Comparison of ENCODE assay signal across 13 cellular contexts in genomic region chr5:39200081-39200480, GRCh38. TPM values are rescaled to one million over a fixed set of nuclear protein-coding genes. Genes with fewer than 3 reads are reported as not detected.
DNase-seq lines count a peak whose midpoint lies in the region; ATAC-seq and TF ChIP-seq lines count a peak whose summit lies in the region.
"Had no signal": no experiment of that assay in that cellular context is flagged by ENCODE, and none has a peak within 500 bp of the region (broad histone marks: within the 10 kb centered on the region; RNA-seq: fewer than 3 reads in every experiment).

No MANE protein-coding gene starts in this region.

- intact Hi-C loops in CD8-positive, alpha-beta T cell (cut with DNase I, micrococcal nuclease), result loop anchor here in 1 of 2 experiments (2.0 to 5.0 kb wide), 2 partner anchors 13 to 347 kb away; no protein-coding TSS in a partner anchor

- H3K36me3 Mint-ChIP-seq in CD8-positive, alpha-beta T cell, result peaks cover 54% of the 10 kb centered on the region
- peaks cover 33% of the 10 kb centered on the region for H3K36me3 Mint-ChIP-seq in activated naive CD8-positive, alpha-beta T cell treated with anti-CD3 and anti-CD28 coated beads, Interleukin-2, amount 10 ng/mL, durations not matched to agents 7 days and 5 days

- peaks cover 54% of the 10 kb centered on the region for H3K4me1 Mint-ChIP-seq in CD8-positive, alpha-beta T cell (ENCODE audit: low read depth)
- H3K4me1 Mint-ChIP-seq in activated naive CD8-positive, alpha-beta T cell treated with anti-CD3 and anti-CD28 coated beads, Interleukin-2, amount 10 ng/mL, durations not matched to agents 7 days and 5 days, result peaks cover 29% of the 10 kb centered on the region

- no peaks in the 10 kb centered on the region for H3K36me3 ChIP-seq in CD8-positive, alpha-beta T cell (ENCODE audit: insufficient read depth, low read length)
- H3K36me3 ChIP-seq in neutrophil (peaks cover 52% of the 10 kb centered on the region), neuronal stem cell (replicated peaks in 1 of 2; ENCODE audit: control insufficient read depth in 2 of 2, insufficient read depth in 2 of 2, low read length in 2 of 2) (no peaks in the 10 kb centered on the region)
- H3K36me3 ChIP-seq: ascending aorta, ovary had no signal

- H3K4me2 ChIP-seq in neuronal stem cell (ENCODE audit: insufficient read depth, low read length, poor library complexity, severe bottlenecking), result no peak overlapping the region

- no peaks in the 10 kb centered on the region for H3K79me1 ChIP-seq in neuronal stem cell (ENCODE audit: low read depth, low read length)

- no peak overlapping the region for H2AFZ ChIP-seq in neuronal stem cell (ENCODE audit: low read length)

- H4K91ac ChIP-seq in neuronal stem cell (ENCODE audit: low read depth, low read length, poor library complexity), result no peak overlapping the region

- DNase-seq in CD8-positive, alpha-beta T cell, result peak in 2 of 7 experiments; percentile 39 to 70
- no peak for DNase-seq in Jurkat, Clone E6-1 (ENCODE audit: low read depth, low spot score)
- no peak for DNase-seq in activated naive CD8-positive, alpha-beta T cell treated with anti-CD3 and anti-CD28 coated beads, Interleukin-2, amount 10 ng/mL, durations not matched to agents 7 days and 5 days
- DNase-seq in GDM1 (lab: John Stamatoyannopoulos, UW) (no peak), neuronal stem cell (ENCODE audit: low spot score) (no peak)
- DNase-seq: dorsolateral prefrontal cortex, NCI-H1436 treated with DMSO at 0.1 percent for 48 hours, ovary had no signal

- H3K4ac ChIP-seq in neuronal stem cell (ENCODE audit: low read length), result no peak overlapping the region

- H3K18ac ChIP-seq in neuronal stem cell (ENCODE audit: low read length), result no peak overlapping the region

- no peaks in the 10 kb centered on the region for H3K9me3 Mint-ChIP-seq in CD8-positive, alpha-beta T cell
- H3K9me3 Mint-ChIP-seq in activated naive CD8-positive, alpha-beta T cell treated with anti-CD3 and anti-CD28 coated beads, Interleukin-2, amount 10 ng/mL, durations not matched to agents 7 days and 5 days, result no peaks in the 10 kb centered on the region

- peak overlapping the region; percentile 96 for H3K27ac Mint-ChIP-seq in CD8-positive, alpha-beta T cell
- peak overlapping the region; percentile 96 for H3K27ac Mint-ChIP-seq in activated naive CD8-positive, alpha-beta T cell treated with anti-CD3 and anti-CD28 coated beads, Interleukin-2, amount 10 ng/mL, durations not matched to agents 7 days and 5 days

- no peak overlapping the region for H3K14ac ChIP-seq in neuronal stem cell (ENCODE audit: low read length)

- no peak overlapping the region for H3K23ac ChIP-seq in neuronal stem cell (ENCODE audit: low read depth, low read length, poor library complexity)

- ATAC-seq in CD8-positive, alpha-beta T cell, result no peak
- no peak for ATAC-seq in activated naive CD8-positive, alpha-beta T cell treated with anti-CD3 and anti-CD28 coated beads, Interleukin-2, amount 10 ng/mL, durations not matched to agents 7 days and 5 days (ENCODE audit: low read depth)
- ATAC-seq in HG03432 (IDR thresholded peaks at IDR 0.05; ENCODE audit: unreplicated experiment), result no peak
- ATAC-seq: Panc1 had no signal

- H4K8ac ChIP-seq in neuronal stem cell (ENCODE audit: low read depth, low read length), result no peak overlapping the region

- H3K27me3 ChIP-seq in CD8-positive, alpha-beta T cell (ENCODE audit: insufficient read depth, low read length), result no peaks in the 10 kb centered on the region
- no peaks in the 10 kb centered on the region for H3K27me3 ChIP-seq in neutrophil
- H3K27me3 ChIP-seq in neuronal stem cell (ENCODE audit: control insufficient read depth in 3 of 3, insufficient read depth in 3 of 3, low read depth in 1 of 3, low read length in 3 of 3), result no peaks in the 10 kb centered on the region
- H3K27me3 ChIP-seq: ascending aorta, ovary had no signal

- CTCF ChIA-PET in CD8-positive, alpha-beta T cell (lab: Charles Lee), result interaction anchor here (1.0 to 6.2 kb wide), 14 partner anchors 10 to 176 kb away, joined by 3 to 124 read pairs (median 8); partner anchors contain the start of gene FYB1

- H2BK5ac ChIP-seq in neuronal stem cell (ENCODE audit: low read length), result no peak overlapping the region

- TF ChIP-seq CTCF in CD8-positive, alpha-beta T cell (IDR thresholded peaks at IDR 0.05), result no peak
- no peak for TF ChIP-seq CTCF in neutrophil (IDR thresholded peaks at IDR 0.05)

- POLR2A ChIA-PET in CD8-positive, alpha-beta T cell (lab: Charles Lee), result interaction anchor here (0.6 to 6.0 kb wide), 9 partner anchors 12 to 83 kb away, joined by 3 to 71 read pairs (median 15); no protein-coding TSS in a partner anchor
- POLR2A ChIA-PET in activated naive CD8-positive, alpha-beta T cell treated with anti-CD3 and anti-CD28 coated beads, Interleukin-2, amount 10 ng/mL, durations not matched to agents 7 days and 5 days (lab: Charles Lee), result interaction anchor here (1.0 to 6.2 kb wide), 6 partner anchors 11 to 47 kb away, joined by 3 to 86 read pairs (median 58); no protein-coding TSS in a partner anchor

- WGBS in neuronal stem cell (ENCODE audit: extremely low coverage in 2 of 2, insufficient read length in 2 of 2, insufficient replicate concordance in 1 of 2), 2 donors, result no CpG with 5 or more reads among the region's 4 CpGs

- H3K27ac ChIP-seq in CD8-positive, alpha-beta T cell (ENCODE audit: low read depth, low read length), result peak overlapping the region; percentile 70
- peak overlapping the region; percentile 88 for H3K27ac ChIP-seq in neutrophil
- H3K27ac ChIP-seq in neuronal stem cell (replicated peaks; ENCODE audit: low read length), result no peak overlapping the region
- H3K27ac ChIP-seq: ascending aorta, ovary had no signal

- H2AK5ac ChIP-seq in neuronal stem cell (ENCODE audit: low read depth, low read length), result no peak overlapping the region

- H3K27me3 Mint-ChIP-seq in CD8-positive, alpha-beta T cell (ENCODE audit: low read depth), result no peaks in the 10 kb centered on the region
- no peaks in the 10 kb centered on the region for H3K27me3 Mint-ChIP-seq in activated naive CD8-positive, alpha-beta T cell treated with anti-CD3 and anti-CD28 coated beads, Interleukin-2, amount 10 ng/mL, durations not matched to agents 7 days and 5 days

- no peak overlapping the region for H2BK120ac ChIP-seq in neuronal stem cell (ENCODE audit: low read depth, low read length)

- no peaks in the 10 kb centered on the region for H3K9me3 ChIP-seq in CD8-positive, alpha-beta T cell (ENCODE audit: low read length)
- H3K9me3 ChIP-seq in neutrophil (no peaks in the 10 kb centered on the region), neuronal stem cell (replicated peaks in 1 of 2; ENCODE audit: control insufficient read depth in 2 of 2, insufficient read depth in 1 of 2, low read depth in 1 of 2, low read length in 2 of 2) (no peaks in the 10 kb centered on the region)
- H3K9me3 ChIP-seq: ascending aorta, ovary had no signal

- H2BK12ac ChIP-seq in neuronal stem cell (ENCODE audit: low read length), result no peak overlapping the region

- peak overlapping the region; percentile 93 for H3K4me3 Mint-ChIP-seq in CD8-positive, alpha-beta T cell
- H3K4me3 Mint-ChIP-seq in activated naive CD8-positive, alpha-beta T cell treated with anti-CD3 and anti-CD28 coated beads, Interleukin-2, amount 10 ng/mL, durations not matched to agents 7 days and 5 days, result peak overlapping the region; percentile 91

- H3K4me3 ChIP-seq in CD8-positive, alpha-beta T cell (ENCODE audit: low read depth, low read length), result peak overlapping the region; percentile 48
- H3K4me3 ChIP-seq in Jurkat, Clone E6-1 (ENCODE audit: low read length), result peak overlapping the region; percentile 77
- H3K4me3 ChIP-seq in neutrophil (ENCODE audit: low read depth in 1 of 2, low read length in 1 of 2) (peak overlapping the region; percentile 50 to 65), neuronal stem cell (ENCODE audit: low read length in 2 of 2) (no peak overlapping the region)
- H3K4me3 ChIP-seq: ascending aorta, dorsolateral prefrontal cortex, ovary had no signal

- H2BK15ac ChIP-seq in neuronal stem cell (ENCODE audit: low read length), result no peak overlapping the region

- H3K9ac ChIP-seq in neuronal stem cell (ENCODE audit: low read depth, low read length, poor library complexity), result no peak overlapping the region

- H3K4me1 ChIP-seq in CD8-positive, alpha-beta T cell (ENCODE audit: insufficient read depth, low read length), result peaks cover 42% of the 10 kb centered on the region
- peaks cover 88 to 92% of the 10 kb centered on the region in 2 experiments for H3K4me1 ChIP-seq in neutrophil (ENCODE audit: control insufficient read depth in 1 of 2, insufficient read depth in 1 of 2, low read depth in 1 of 2, low read length in 1 of 2)
- no peaks in the 10 kb centered on the region for H3K4me1 ChIP-seq in neuronal stem cell (ENCODE audit: control insufficient read depth in 2 of 2, insufficient read depth in 1 of 2, low read depth in 1 of 2, low read length in 2 of 2)
- H3K4me1 ChIP-seq: ascending aorta had no signal

RNA-seq across cellular contexts. Expression of gene FYB1, which starts 19.3 kb away (rescaled TPM):
- 100 to 1,000 TPM; 250 to 257 TPM for total RNA-seq in CD8-positive, alpha-beta T cell
- 3.7 TPM for polyA plus RNA-seq in Jurkat, Clone E6-1 (2012; ENCODE audit: insufficient read depth, insufficient read length)
- 100 to 1,000 TPM; 355 to 358 TPM for total RNA-seq in activated naive CD8-positive, alpha-beta T cell treated with anti-CD3 and anti-CD28 coated beads, Interleukin-2, amount 10 ng/mL, durations not matched to agents 7 days and 5 days
- not detected for polyA plus RNA-seq in neuronal stem cell (2013, experiment 1 of 2)
- not detected for polyA plus RNA-seq in neuronal stem cell (2013, experiment 2 of 2)
- total RNA-seq: lung microvascular endothelial cell had no signal

Comparison
In these comparisons a context has a peak if more than half of its experiments do, and no peak if none do; other contexts are left out.
1. H3K4me3 ChIP-seq: peak in CD8-positive, alpha-beta T cell (single experiment), Jurkat, Clone E6-1 (single experiment) and neutrophil (2 of 2); none in neuronal stem cell (0 of 2).